In the genomic region with DNA sequence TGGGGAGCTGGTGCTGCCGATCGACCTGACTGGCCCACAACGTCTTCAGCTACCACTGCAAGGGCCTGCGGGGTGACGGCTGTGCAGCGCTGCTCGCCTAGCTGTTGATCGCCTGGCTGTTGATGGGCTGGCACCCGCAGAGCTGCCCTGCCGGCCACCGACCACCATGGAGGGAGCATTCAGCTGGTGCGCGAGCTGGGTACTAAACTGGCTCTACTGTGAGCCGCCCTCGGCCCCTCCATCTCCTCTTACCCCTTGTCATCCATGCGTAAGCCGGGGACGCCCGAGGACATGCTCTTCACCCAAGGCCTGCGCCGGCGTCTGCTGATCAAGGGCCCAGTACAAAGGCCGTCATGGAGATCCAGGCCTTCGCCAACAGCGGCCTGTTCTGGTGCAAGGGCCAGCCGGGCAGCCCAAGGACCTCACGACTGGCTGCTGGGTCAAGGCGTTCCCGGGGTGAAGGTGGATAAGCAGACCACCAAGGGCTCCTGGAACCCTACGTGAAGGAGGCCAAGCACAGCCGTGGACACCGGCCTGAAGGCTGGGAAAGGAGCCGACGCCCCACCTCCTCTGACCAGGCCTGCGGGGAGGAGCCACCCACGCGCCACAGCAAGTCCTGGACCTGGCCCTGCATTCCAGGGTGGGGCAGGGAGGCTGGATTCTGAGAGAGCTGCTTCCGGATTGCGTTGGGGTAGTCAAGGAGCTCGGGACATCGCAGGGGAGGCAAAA, we compare ENCODE assay signal across 22 cellular contexts. TPM values are rescaled to one million over a fixed set of nuclear protein-coding genes. Genes with fewer than 3 reads are reported as not detected.
DNase-seq lines count a peak whose midpoint lies in the region; TF ChIP-seq lines count a peak whose summit lies in the region.
"Had no signal": no experiment of that assay in that cellular context is flagged by ENCODE, and none has a peak within 500 bp of the region (broad histone marks: within the 10 kb centered on the region; RNA-seq: fewer than 3 reads in every experiment).

No MANE protein-coding gene starts in this region.

- no peaks in the 10 kb centered on the region for H3K27me3 ChIP-seq in H7 (ENCODE audit: control insufficient read depth, insufficient read depth, low read length)
- no peaks in the 10 kb centered on the region for H3K27me3 ChIP-seq in osteoblast (ENCODE audit: insufficient read depth, low read length)
- no peaks in the 10 kb centered on the region for H3K27me3 ChIP-seq in suprapubic skin
- no peaks in the 10 kb centered on the region for H3K27me3 ChIP-seq in SJCRH30
- H3K27me3 ChIP-seq: hepatocyte, ovary had no signal

- CTCF ChIA-PET in RWPE1 (lab: Yijun Ruan, JAX): no interaction called here

- H3K4me3 ChIP-seq in H7 (ENCODE audit: insufficient read depth, low read depth, low read length) (no peak overlapping the region), osteoblast (ENCODE audit: insufficient read depth, low read length) (no peak overlapping the region), suprapubic skin (no peak overlapping the region), SJCRH30 (no peak overlapping the region)
- H3K4me3 ChIP-seq: hepatocyte, ovary had no signal

- H3K27ac ChIP-seq in RWPE1 (peak overlapping the region; percentile 47), osteoblast (ENCODE audit: low read depth, low read length) (no peak overlapping the region), suprapubic skin (no peak overlapping the region), SJCRH30 (no peak overlapping the region)
- H3K27ac ChIP-seq: hepatocyte, HL-60, ovary had no signal

- H3K4me1 ChIP-seq in osteoblast (ENCODE audit: insufficient read depth, low read length): no peaks in the 10 kb centered on the region
- no peaks in the 10 kb centered on the region for H3K4me1 ChIP-seq in suprapubic skin
- H3K4me1 ChIP-seq in SJCRH30: no peaks in the 10 kb centered on the region

- POLR2A ChIA-PET in RWPE1 (lab: Yijun Ruan, JAX; ENCODE audit: low non-redundant PET): no interaction called here

- no peak overlapping the region for H3K4me2 ChIP-seq in osteoblast (ENCODE audit: insufficient read depth, low read length)
- H3K4me2 ChIP-seq: hepatocyte had no signal

- no peak for TF ChIP-seq EP300 in suprapubic skin (IDR thresholded peaks at IDR 0.05)

- H2AFZ ChIP-seq in osteoblast (ENCODE audit: low read length): no peak overlapping the region
- H2AFZ ChIP-seq: hepatocyte had no signal

- TF ChIP-seq CTCF in RWPE1 (conservative IDR thresholded peaks at IDR 0.05; ENCODE audit: low read depth) (no peak), osteoblast (IDR thresholded peaks at IDR 0.05; ENCODE audit: extremely low read depth, low read depth, low read length) (no peak), suprapubic skin (IDR thresholded peaks at IDR 0.05) (no peak)

- WGBS in suprapubic skin: no CpG with 5 or more reads among the region's 41 CpGs

- DNase-seq in H7: peak; percentile 38
- DNase-seq in RWPE1 (ENCODE audit: low spot score): peak; percentile 76
- peak; percentile 69 for DNase-seq in iPS-NIHi11 (ENCODE audit: low spot score)
- DNase-seq in osteoblast (ENCODE audit: insufficient read length, low spot score, missing footprints): peak; percentile 17
- no peak for DNase-seq in suprapubic skin (ENCODE audit: low spot score in 2 of 2)
- DNase-seq in inferior parietal cortex (ENCODE audit: extremely low spot score): no peak
- DNase-seq in SJCRH30: no peak
- no peak for DNase-seq in effector CD4-positive, alpha-beta T cell
- DNase-seq: activated CD4-positive, alpha-beta memory T cell treated with anti-CD3 and anti-CD28 coated beads for 36 hours; activated CD4-positive, CD25-positive, alpha-beta regulatory T cell; activated effector memory CD4-positive, alpha-beta T cell treated with anti-CD3 and anti-CD28 coated beads, Interleukin-2, amount 50 U/mL, for 16 hours; activated T-cell treated with anti-CD3 and anti-CD28 coated beads for 4 hours; C1 segment of cervical spinal cord; foreskin fibroblast; GOT3; IMR-90; natural killer cell; NCI-H774; ovary; stimulated activated CD4-positive, alpha-beta T cell treated with anti-CD3 and anti-CD28 coated beads, Interleukin-12 subunit alpha, Interleukin-12 subunit beta, amount 100 ng/mL, for 4 hours had no signal

- H4K20me1 ChIP-seq in osteoblast (ENCODE audit: insufficient read depth, low read length): no peaks in the 10 kb centered on the region

- no peak for TF ChIP-seq POLR2A in suprapubic skin (IDR thresholded peaks at IDR 0.05)

- no peaks in the 10 kb centered on the region for H3K9me3 ChIP-seq in osteoblast (ENCODE audit: low read depth, low read length)
- H3K9me3 ChIP-seq in suprapubic skin: no peaks in the 10 kb centered on the region
- no peaks in the 10 kb centered on the region for H3K9me3 ChIP-seq in SJCRH30 (replicated peaks)
- H3K9me3 ChIP-seq: ovary had no signal

- H3K36me3 ChIP-seq in H7 (replicated peaks; ENCODE audit: control insufficient read depth, insufficient read depth, low read length) (no peaks in the 10 kb centered on the region), osteoblast (ENCODE audit: insufficient read depth, low read length) (no peaks in the 10 kb centered on the region), suprapubic skin (no peaks in the 10 kb centered on the region), SJCRH30 (no peaks in the 10 kb centered on the region)
- H3K36me3 ChIP-seq: ovary had no signal

- peaks cover 2% of the 10 kb centered on the region for H3K79me2 ChIP-seq in osteoblast (ENCODE audit: insufficient read depth, low read length)

RNA-seq across cellular contexts. Expression of gene SFMBT1, which starts 46.9 kb away (rescaled TPM):
- 12.9 and 22.2 TPM in 2 replicates for total RNA-seq in H7 (2014; rRNA removed; shearing (Covaris generic))
- total RNA-seq in osteoblast (11.6 and 12.4 TPM in 2 replicates), suprapubic skin (10 to 100 TPM in 3 of 4 donors, 1 to 10 TPM in 1; 9.7 to 25.5 (median 13.1) TPM)
- total RNA-seq in SJCRH30 (2014; rRNA removed; shearing (Covaris generic)): 13.9 and 15.4 TPM in 2 replicates

Comparison
In these comparisons a context has a peak if more than half of its experiments do, and no peak if none do; other contexts are left out.
1. DNase-seq: peak in H7 (single experiment), RWPE1 (single experiment), iPS-NIHi11 (single experiment) and osteoblast (single experiment); none in suprapubic skin (0 of 2), inferior parietal cortex (single experiment), SJCRH30 (0 of 2) and effector CD4-positive, alpha-beta T cell (single experiment).